Comparison of ENCODE assay signal across 23 cellular contexts in the genomic region with DNA sequence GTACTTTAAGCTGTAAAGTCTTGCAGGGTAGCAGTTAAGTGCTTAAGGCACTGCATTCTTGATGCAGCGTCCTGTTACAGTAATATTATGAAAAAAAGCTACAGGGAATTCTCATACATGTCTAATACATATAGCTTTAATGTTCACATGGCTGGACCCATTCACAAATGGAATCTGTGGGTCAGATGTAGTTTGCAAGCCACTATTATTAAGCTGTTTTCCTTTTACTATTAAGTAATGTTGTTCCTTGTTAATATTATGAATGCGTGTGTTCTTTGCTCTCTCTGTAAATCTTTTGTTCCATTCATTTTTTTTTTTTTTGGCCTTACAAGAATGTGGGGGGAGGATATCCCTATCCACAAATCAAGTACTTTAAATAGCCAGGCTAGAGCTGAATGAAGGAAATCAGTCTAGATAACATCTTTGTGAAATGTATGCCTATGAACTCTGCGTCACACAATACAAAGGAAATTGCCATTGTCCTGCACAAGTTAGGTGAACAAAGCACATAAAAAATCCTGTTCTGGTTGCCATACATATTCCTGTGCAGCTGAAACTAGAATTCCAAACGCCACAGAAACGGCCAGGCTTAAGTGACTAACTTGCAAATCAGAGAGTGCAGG.
DNase-seq lines count a peak whose midpoint lies in the region; ATAC-seq and TF ChIP-seq lines count a peak whose summit lies in the region.
"Had no signal": no experiment of that assay in that cellular context is flagged by ENCODE, and none has a peak within 500 bp of the region (broad histone marks: within the 10 kb centered on the region; RNA-seq: fewer than 3 reads in every experiment).

No MANE protein-coding gene starts in this region.

- ATAC-seq in heart left ventricle = peak; percentile 54 to 96 (median 76)
- no peak for ATAC-seq in Right ventricle myocardium inferior
- ATAC-seq: activated T-helper 17 cell treated with anti-CD3 and anti-CD28 coated beads, Interleukin-2, amount 50 U/mL, for 72 hours; gastroesophageal sphincter; naive thymus-derived CD8-positive, alpha-beta T cell had no signal

- peak overlapping the region; percentile 22 for H3K4me3 Mint-ChIP-seq in type B pancreatic cell
- H3K4me3 Mint-ChIP-seq: activated T-helper 17 cell treated with anti-CD3 and anti-CD28 coated beads, Interleukin-2, amount 50 U/mL, for 72 hours; CD14-positive monocyte; naive thymus-derived CD8-positive, alpha-beta T cell had no signal

- TF ChIP-seq CTCF in heart left ventricle (IDR thresholded peaks at IDR 0.05) (no peak), type B pancreatic cell (conservative IDR thresholded peaks at IDR 0.05) (no peak)

- H3K27ac ChIP-seq in heart left ventricle = peak overlapping the region in 9 of 12 donors; percentile 13 to 59 (median 48)
- H3K27ac ChIP-seq: adrenal gland, gastroesophageal sphincter, SJSA1, transverse colon had no signal

- intact Hi-C loops in heart left ventricle (cut with DNase I) = no loop called here
- intact Hi-C loops in Right ventricle myocardium inferior (cut with DNase I) = no loop called here

- peak overlapping the region; percentile 37 for H3K27ac Mint-ChIP-seq in type B pancreatic cell
- H3K27ac Mint-ChIP-seq: activated T-helper 17 cell treated with anti-CD3 and anti-CD28 coated beads, Interleukin-2, amount 50 U/mL, for 72 hours; CD14-positive monocyte; naive thymus-derived CD8-positive, alpha-beta T cell had no signal

- no peaks in the 10 kb centered on the region for H3K9me3 Mint-ChIP-seq in type B pancreatic cell
- H3K9me3 Mint-ChIP-seq: activated T-helper 17 cell treated with anti-CD3 and anti-CD28 coated beads, Interleukin-2, amount 50 U/mL, for 72 hours; CD14-positive monocyte; naive thymus-derived CD8-positive, alpha-beta T cell had no signal

- no peaks in the 10 kb centered on the region for H3K27me3 ChIP-seq in heart left ventricle
- H3K27me3 ChIP-seq: adrenal gland, gastroesophageal sphincter, SJSA1, transverse colon had no signal

- no peaks in the 10 kb centered on the region for H3K36me3 ChIP-seq in heart left ventricle
- H3K36me3 ChIP-seq: adrenal gland, gastroesophageal sphincter, SJSA1, transverse colon had no signal

- peaks cover 58% of the 10 kb centered on the region for H3K4me1 Mint-ChIP-seq in type B pancreatic cell (ENCODE audit: unreplicated experiment)
- H3K4me1 Mint-ChIP-seq: activated T-helper 17 cell treated with anti-CD3 and anti-CD28 coated beads, Interleukin-2, amount 50 U/mL, for 72 hours had no signal

- no peaks in the 10 kb centered on the region for H3K27me3 Mint-ChIP-seq in type B pancreatic cell

- peaks cover 0 to 24% (median 11%) of the 10 kb centered on the region in 12 donors for H3K4me1 ChIP-seq in heart left ventricle
- H3K4me1 ChIP-seq: gastroesophageal sphincter had no signal

- DNase-seq in heart left ventricle (no peak), Right ventricle myocardium inferior (ENCODE audit: missing footprints) (no peak), dermis blood vessel endothelial cell (peak; percentile 97), lung microvascular endothelial cell (ENCODE audit: low read depth in 2 of 2) (peak; percentile 95 to 98), type B pancreatic cell (ENCODE audit: extremely low spot score, unreplicated experiment) (no peak), NCI-H69 (lab: John Stamatoyannopoulos, UW) (no peak), DMS153 (lab: John Stamatoyannopoulos, UW) (no peak), SW480 (ENCODE audit: low spot score) (no peak)
- DNase-seq: ACHN; activated CD4-positive, alpha-beta T cell treated with anti-CD3 and anti-CD28 coated beads for 1 hour; adrenal gland; Karpas-422; naive thymus-derived CD8-positive, alpha-beta T cell; NCI-H1092 treated with DMSO at 0.1 percent for 48 hours; NCI-H2081 treated with DMSO at 0.1 percent for 48 hours; NCI-H526; stimulated activated naive CD4-positive, alpha-beta T cell treated with Interleukin-2 at 50 U/mL for 16 hours; transverse colon had no signal

- peaks cover 12% of the 10 kb centered on the region for H3K36me3 Mint-ChIP-seq in type B pancreatic cell
- H3K36me3 Mint-ChIP-seq: CD14-positive monocyte; naive thymus-derived CD8-positive, alpha-beta T cell had no signal

- 45 to 55% (median 51%) methylated on average over 5 of the region's 5 CpGs for WGBS in heart left ventricle, 4 donors

- TF ChIP-seq POLR2A in heart left ventricle (IDR thresholded peaks at IDR 0.05) = no peak

- H3K4me3 ChIP-seq in heart left ventricle = no peak overlapping the region
- H3K4me3 ChIP-seq: adrenal gland, gastroesophageal sphincter, lung, SJSA1, transverse colon had no signal

- no peaks in the 10 kb centered on the region for H3K9me3 ChIP-seq in heart left ventricle
- H3K9me3 ChIP-seq: adrenal gland, gastroesophageal sphincter, SJSA1, transverse colon had no signal

Comparison
In these comparisons a context has a peak if more than half of its experiments do, and no peak if none do; other contexts are left out.
1. DNase-seq: peak in dermis blood vessel endothelial cell (single experiment) and lung microvascular endothelial cell (2 of 2); none in heart left ventricle (0 of 5), Right ventricle myocardium inferior (single experiment), type B pancreatic cell (single experiment), NCI-H69 (single experiment), DMS153 (single experiment) and SW480 (single experiment).